Comparison of ENCODE assay signal across 24 cellular contexts in the genomic region with DNA sequence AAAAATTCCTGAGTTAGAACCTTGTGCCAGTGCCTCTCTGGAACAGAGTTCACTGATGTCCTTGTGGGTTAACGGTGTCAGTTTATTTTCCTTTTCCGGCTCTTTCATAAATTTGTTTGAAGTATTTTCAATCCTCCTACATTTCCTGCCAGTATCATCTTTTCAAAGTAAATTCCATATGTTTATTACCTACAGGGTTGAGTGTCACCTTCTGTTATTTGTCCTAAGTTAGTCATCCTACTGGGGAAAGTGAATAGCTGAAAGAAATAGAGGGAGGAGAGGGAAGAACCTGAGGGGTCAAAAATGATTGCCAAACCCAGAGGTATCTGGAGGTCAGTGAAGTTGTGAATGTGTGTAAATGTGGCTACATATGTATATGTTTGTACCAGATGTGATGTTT.
"Had no signal": no experiment of that assay in that cellular context is flagged by ENCODE, and none has a peak within 500 bp of the region (broad histone marks: within the 10 kb centered on the region; RNA-seq: fewer than 3 reads in every experiment).

No MANE protein-coding gene starts in this region.

- H3K27me3 ChIP-seq: colonic mucosa, dorsolateral prefrontal cortex, esophagus muscularis mucosa, esophagus squamous epithelium, foreskin keratinocyte, gastrocnemius medialis, gastroesophageal sphincter, heart left ventricle, heart right ventricle had no signal

- DNase-seq: colonic mucosa; cortex of kidney; dermis blood vessel endothelial cell; dorsolateral prefrontal cortex; effector CD4-positive, alpha-beta T cell; effector CD8-positive, alpha-beta T cell; effector memory CD4-positive, alpha-beta T cell; effector memory CD8-positive, alpha-beta T cell; endodermal cell; erythroblast; esophagus squamous epithelium; foreskin fibroblast; foreskin keratinocyte; foreskin melanocyte; gastrocnemius medialis; glutamatergic neuron; head of caudate nucleus; heart left ventricle; heart right ventricle had no signal

- H3K4me3 ChIP-seq: colonic mucosa, coronary artery, dorsolateral prefrontal cortex, esophagus muscularis mucosa, esophagus squamous epithelium, gastrocnemius medialis, gastroesophageal sphincter, heart left ventricle, heart right ventricle had no signal

- H3K4me1 ChIP-seq: colonic mucosa, esophagus muscularis mucosa, esophagus squamous epithelium, foreskin keratinocyte, gastroesophageal sphincter had no signal

- H3K27ac ChIP-seq: colonic mucosa, coronary artery, dorsolateral prefrontal cortex, epithelial cell of prostate, esophagus muscularis mucosa, esophagus squamous epithelium, foreskin keratinocyte, gastrocnemius medialis, gastroesophageal sphincter, heart left ventricle, heart right ventricle had no signal

- ATAC-seq: effector memory CD8-positive, alpha-beta T cell; esophagus mucosa; foreskin keratinocyte; gastrocnemius medialis; gastroesophageal sphincter; heart left ventricle; heart right ventricle had no signal

- H3K9me3 ChIP-seq: colonic mucosa, gastrocnemius medialis had no signal

- H3K36me3 ChIP-seq: colonic mucosa, esophagus muscularis mucosa, esophagus squamous epithelium, gastrocnemius medialis, gastroesophageal sphincter, heart left ventricle, heart right ventricle had no signal
